In the genomic region with DNA sequence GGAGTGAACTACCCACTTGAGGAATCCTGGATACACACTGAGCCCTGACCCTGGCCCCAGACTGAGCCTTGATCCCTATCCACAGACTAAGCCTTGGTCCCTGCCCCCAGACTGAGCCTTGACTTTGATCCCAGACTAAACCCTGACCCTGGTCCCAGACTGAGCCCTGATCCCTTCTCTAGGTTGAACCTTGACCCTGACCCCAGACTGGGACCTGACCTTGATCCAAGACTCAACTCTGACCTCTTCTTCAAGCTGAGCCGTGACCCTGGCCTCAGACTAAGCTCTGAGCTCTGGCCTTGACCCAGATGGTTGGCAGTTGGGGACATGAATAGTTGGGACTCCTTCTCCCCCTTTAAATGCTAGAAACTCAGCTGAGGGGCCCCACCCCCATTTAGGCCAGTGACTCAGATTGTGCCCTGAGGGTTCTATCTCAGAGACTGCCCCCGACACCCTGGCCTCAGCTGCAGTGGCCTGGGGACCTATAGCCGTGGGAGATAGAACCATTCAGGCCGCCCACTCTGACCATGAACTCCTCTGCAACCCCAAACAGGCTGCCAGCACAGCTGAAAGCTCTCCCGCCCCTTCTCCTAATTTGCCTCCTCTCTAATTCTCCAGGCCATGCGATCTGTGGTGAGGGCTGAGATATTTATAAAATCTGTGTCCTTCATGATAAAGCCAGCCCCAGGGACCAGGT, we compare ENCODE assay signal across 1 cellular context.
TF ChIP-seq lines count a peak whose summit lies in the region.

No MANE protein-coding gene starts in this region.

TF ChIP-seq in HepG2, 621 proteins besides CTCF, POLR2A, EP300 and RAD21 (continued from another document):
- TF ChIP-seq, protein P1, sequence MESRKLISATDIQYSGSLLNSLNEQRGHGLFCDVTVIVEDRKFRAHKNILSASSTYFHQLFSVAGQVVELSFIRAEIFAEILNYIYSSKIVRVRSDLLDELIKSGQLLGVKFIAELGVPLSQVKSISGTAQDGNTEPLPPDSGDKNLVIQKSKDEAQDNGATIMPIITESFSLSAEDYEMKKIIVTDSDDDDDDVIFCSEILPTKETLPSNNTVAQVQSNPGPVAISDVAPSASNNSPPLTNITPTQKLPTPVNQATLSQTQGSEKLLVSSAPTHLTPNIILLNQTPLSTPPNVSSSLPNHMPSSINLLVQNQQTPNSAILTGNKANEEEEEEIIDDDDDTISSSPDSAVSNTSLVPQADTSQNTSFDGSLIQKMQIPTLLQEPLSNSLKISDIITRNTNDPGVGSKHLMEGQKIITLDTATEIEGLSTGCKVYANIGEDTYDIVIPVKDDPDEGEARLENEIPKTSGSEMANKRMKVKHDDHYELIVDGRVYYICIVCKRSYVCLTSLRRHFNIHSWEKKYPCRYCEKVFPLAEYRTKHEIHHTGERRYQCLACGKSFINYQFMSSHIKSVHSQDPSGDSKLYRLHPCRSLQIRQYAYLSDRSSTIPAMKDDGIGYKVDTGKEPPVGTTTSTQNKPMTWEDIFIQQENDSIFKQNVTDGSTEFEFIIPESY (CRISPR knock-in tag; IDR thresholded peaks at IDR 0.05), result no peak
- peak; percentile 68 for TF ChIP-seq NR2F6 (IDR thresholded peaks at IDR 0.05)
- TF ChIP-seq NR2F6 (CRISPR knock-in tag; IDR thresholded peaks at IDR 0.05), result peak; percentile 50; the same call in 1 of the 2 replicates
- peak; percentile 61 for TF ChIP-seq NCOR1 (IDR thresholded peaks at IDR 0.05; ENCODE audit: borderline replicate concordance, low read length)
- TF ChIP-seq ZNF230 (CRISPR knock-in tag; IDR thresholded peaks at IDR 0.05), result no peak
- TF ChIP-seq NR2F1 (CRISPR knock-in tag; IDR thresholded peaks at IDR 0.05), result peak in 1 of 2 experiments; percentile 69; a peak in 2 of 4 replicates
- no peak for TF ChIP-seq ZNF496 (CRISPR knock-in tag; IDR thresholded peaks at IDR 0.05; ENCODE audit: insufficient replicate concordance)
- no peak for TF ChIP-seq PAF1 (CRISPR knock-in tag; IDR thresholded peaks at IDR 0.05)
- TF ChIP-seq DNMT3B (CRISPR knock-in tag; conservative IDR thresholded peaks at IDR 0.05), result no peak
- peak; percentile 17 for TF ChIP-seq HNF4G (IDR thresholded peaks at IDR 0.05; ENCODE audit: borderline replicate concordance, low read depth, low read length)
- TF ChIP-seq HNF4G (CRISPR knock-in tag; IDR thresholded peaks at IDR 0.05; ENCODE audit: borderline replicate concordance, low read depth), result no peak
- TF ChIP-seq RXRA (CRISPR knock-in tag; IDR thresholded peaks at IDR 0.05), result peak; percentile 73; the same call in 1 of the 2 replicates
- TF ChIP-seq, protein P2, sequence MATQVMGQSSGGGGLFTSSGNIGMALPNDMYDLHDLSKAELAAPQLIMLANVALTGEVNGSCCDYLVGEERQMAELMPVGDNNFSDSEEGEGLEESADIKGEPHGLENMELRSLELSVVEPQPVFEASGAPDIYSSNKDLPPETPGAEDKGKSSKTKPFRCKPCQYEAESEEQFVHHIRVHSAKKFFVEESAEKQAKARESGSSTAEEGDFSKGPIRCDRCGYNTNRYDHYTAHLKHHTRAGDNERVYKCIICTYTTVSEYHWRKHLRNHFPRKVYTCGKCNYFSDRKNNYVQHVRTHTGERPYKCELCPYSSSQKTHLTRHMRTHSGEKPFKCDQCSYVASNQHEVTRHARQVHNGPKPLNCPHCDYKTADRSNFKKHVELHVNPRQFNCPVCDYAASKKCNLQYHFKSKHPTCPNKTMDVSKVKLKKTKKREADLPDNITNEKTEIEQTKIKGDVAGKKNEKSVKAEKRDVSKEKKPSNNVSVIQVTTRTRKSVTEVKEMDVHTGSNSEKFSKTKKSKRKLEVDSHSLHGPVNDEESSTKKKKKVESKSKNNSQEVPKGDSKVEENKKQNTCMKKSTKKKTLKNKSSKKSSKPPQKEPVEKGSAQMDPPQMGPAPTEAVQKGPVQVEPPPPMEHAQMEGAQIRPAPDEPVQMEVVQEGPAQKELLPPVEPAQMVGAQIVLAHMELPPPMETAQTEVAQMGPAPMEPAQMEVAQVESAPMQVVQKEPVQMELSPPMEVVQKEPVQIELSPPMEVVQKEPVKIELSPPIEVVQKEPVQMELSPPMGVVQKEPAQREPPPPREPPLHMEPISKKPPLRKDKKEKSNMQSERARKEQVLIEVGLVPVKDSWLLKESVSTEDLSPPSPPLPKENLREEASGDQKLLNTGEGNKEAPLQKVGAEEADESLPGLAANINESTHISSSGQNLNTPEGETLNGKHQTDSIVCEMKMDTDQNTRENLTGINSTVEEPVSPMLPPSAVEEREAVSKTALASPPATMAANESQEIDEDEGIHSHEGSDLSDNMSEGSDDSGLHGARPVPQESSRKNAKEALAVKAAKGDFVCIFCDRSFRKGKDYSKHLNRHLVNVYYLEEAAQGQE (IDR thresholded peaks at IDR 0.05; ENCODE audit: borderline replicate concordance in 1 of 2, low read depth in 1 of 2, low read length in 2 of 2), result 0 out of 4 replicates have a peak, but pooled peaks of 1 of the 2 experiments have one; percentile 8
- 0 out of 2 replicates have a peak, but pooled peaks have one; percentile 18 for TF ChIP-seq BORCS8-MEF2B (CRISPR knock-in tag; IDR thresholded peaks at IDR 0.05)
